ENCODE assay signal across 2 cellular contexts in genomic region chr11:108967571-108967970, GRCh38.
TF ChIP-seq lines count a peak whose summit lies in the region.

No MANE protein-coding gene starts in this region.

TF ChIP-seq in IMR-90, 13 proteins besides CTCF, POLR2A, EP300 and RAD21 (continued from another document):
- TF ChIP-seq RCOR1 (IDR thresholded peaks at IDR 0.05; ENCODE audit: insufficient replicate concordance, low read length) = no peak

TF ChIP-seq in HepG2, 621 proteins besides CTCF, POLR2A, EP300 and RAD21 (continued from another document):
- TF ChIP-seq ZBTB14 (CRISPR knock-in tag; IDR thresholded peaks at IDR 0.05) (no peak), NCOR1 (IDR thresholded peaks at IDR 0.05; ENCODE audit: borderline replicate concordance, low read length) (no peak), HNRNPK (IDR thresholded peaks at IDR 0.05; ENCODE audit: low read depth, low read length, poor library complexity, severe bottlenecking) (no peak), IKZF1 (IDR thresholded peaks at IDR 0.05) (no peak), GPBP1L1 (CRISPR knock-in tag; IDR thresholded peaks at IDR 0.05) (no peak), GMEB2 (CRISPR knock-in tag; IDR thresholded peaks at IDR 0.05; ENCODE audit: low read depth) (no peak), SETDB1 (CRISPR knock-in tag; IDR thresholded peaks at IDR 0.05; ENCODE audit: borderline replicate concordance) (no peak), ZNF563 (CRISPR knock-in tag; IDR thresholded peaks at IDR 0.05) (no peak), ARID3A (IDR thresholded peaks at IDR 0.05; ENCODE audit: low read depth, low read length) (no peak), SIN3A (IDR thresholded peaks at IDR 0.05; ENCODE audit: borderline replicate concordance, low read depth, low read length) (no peak), ZMAT3 (CRISPR knock-in tag; conservative IDR thresholded peaks at IDR 0.05) (no peak), ELF1 (CRISPR knock-in tag; IDR thresholded peaks at IDR 0.05) (no peak), PPARG (CRISPR knock-in tag; conservative IDR thresholded peaks at IDR 0.05) (no peak)
